23 cellular contexts compared by ENCODE assay signal in genomic region chr13:99126821-99127220, GRCh38.
"Had no signal": no experiment of that assay in that cellular context is flagged by ENCODE, and none has a peak within 500 bp of the region (broad histone marks: within the 10 kb centered on the region; RNA-seq: fewer than 3 reads in every experiment).

No MANE protein-coding gene starts in this region.

- H3K27ac ChIP-seq: colonic mucosa, coronary artery, dorsolateral prefrontal cortex, epithelial cell of prostate, esophagus muscularis mucosa, esophagus squamous epithelium, foreskin keratinocyte, gastrocnemius medialis, gastroesophageal sphincter, heart left ventricle, heart right ventricle had no signal

- H3K27ac Mint-ChIP-seq: dendritic cell treated with granulocyte-macrophage colony-stimulating factor and Interleukin-4, amounts not matched to agents 40 ng/mL and 50 ng/mL, for 4 days; endodermal cell had no signal

- H3K9me3 Mint-ChIP-seq: dendritic cell treated with granulocyte-macrophage colony-stimulating factor and Interleukin-4, amounts not matched to agents 40 ng/mL and 50 ng/mL, for 4 days; effector memory CD8-positive, alpha-beta T cell; endodermal cell had no signal

- H3K36me3 ChIP-seq: colonic mucosa, esophagus muscularis mucosa, esophagus squamous epithelium, gastrocnemius medialis, gastroesophageal sphincter, heart left ventricle, heart right ventricle had no signal

- DNase-seq: colonic mucosa; cortex of kidney; dermis blood vessel endothelial cell; dorsolateral prefrontal cortex; effector CD4-positive, alpha-beta T cell; effector CD8-positive, alpha-beta T cell; effector memory CD4-positive, alpha-beta T cell; effector memory CD8-positive, alpha-beta T cell; endodermal cell; erythroblast; esophagus squamous epithelium; foreskin fibroblast; foreskin keratinocyte; foreskin melanocyte; gastrocnemius medialis; glutamatergic neuron; heart left ventricle; heart right ventricle had no signal

- H3K27me3 ChIP-seq: colonic mucosa, dorsolateral prefrontal cortex, esophagus muscularis mucosa, foreskin keratinocyte, gastrocnemius medialis, gastroesophageal sphincter had no signal

- H3K4me1 Mint-ChIP-seq: endodermal cell had no signal

- H3K9me3 ChIP-seq: colonic mucosa, esophagus muscularis mucosa, esophagus squamous epithelium, gastrocnemius medialis, heart right ventricle had no signal

- H3K4me1 ChIP-seq: colonic mucosa, gastrocnemius medialis had no signal

- H3K4me3 Mint-ChIP-seq: dendritic cell treated with granulocyte-macrophage colony-stimulating factor and Interleukin-4, amounts not matched to agents 40 ng/mL and 50 ng/mL, for 4 days; effector memory CD8-positive, alpha-beta T cell; endodermal cell had no signal

- H3K4me3 ChIP-seq: colonic mucosa, coronary artery, dorsolateral prefrontal cortex, esophagus muscularis mucosa, esophagus squamous epithelium, gastrocnemius medialis, gastroesophageal sphincter, heart left ventricle, heart right ventricle had no signal
